9 cellular contexts compared by ENCODE assay signal in genomic region chr13:73913043-73913740, GRCh38.
DNase-seq lines count a peak whose midpoint lies in the region; ATAC-seq and TF ChIP-seq lines count a peak whose summit lies in the region.
"Had no signal": no experiment of that assay in that cellular context is flagged by ENCODE, and none has a peak within 500 bp of the region (broad histone marks: within the 10 kb centered on the region; RNA-seq: fewer than 3 reads in every experiment).

No MANE protein-coding gene starts in this region.

- intact Hi-C loops in ascending aorta (cut with DNase I): no loop called here

- H3K27ac ChIP-seq in ascending aorta: peak overlapping the region; percentile 38 to 39

- no peak overlapping the region for H3K4me3 ChIP-seq in ascending aorta

- ATAC-seq in GM21367 (IDR thresholded peaks at IDR 0.05; ENCODE audit: unreplicated experiment) (peak; percentile 54), HG03469 (IDR thresholded peaks at IDR 0.05; ENCODE audit: unreplicated experiment) (no peak)

- H3K27me3 ChIP-seq in ascending aorta: no peaks in the 10 kb centered on the region

- H3K9me3 ChIP-seq in ascending aorta: no peaks in the 10 kb centered on the region

- H3K36me3 ChIP-seq in ascending aorta: no peaks in the 10 kb centered on the region

- TF ChIP-seq CTCF in ascending aorta (IDR thresholded peaks at IDR 0.05): no peak

- peaks cover 0 to 28% of the 10 kb centered on the region in 2 donors for H3K4me1 ChIP-seq in ascending aorta

- DNase-seq in AG08396 (ENCODE audit: low spot score) (peak; percentile 25), ascending aorta (ENCODE audit: low spot score in 2 of 2) (no peak), left kidney (ENCODE audit: low read depth, low spot score) (peak; percentile 28), NCI-H1105 (lab: John Stamatoyannopoulos, UW) (no peak), iPS-NIHi11 (ENCODE audit: low spot score) (no peak), NCI-H2171 treated with DMSO at 0.1 percent for 48 hours (lab: John Stamatoyannopoulos, UW) (no peak)
- DNase-seq: COR-L47 had no signal

Comparison
In these comparisons a context has a peak if more than half of its experiments do, and no peak if none do; other contexts are left out.
1. DNase-seq: peak in AG08396 (single experiment) and left kidney (single experiment); none in ascending aorta (0 of 2), NCI-H1105 (single experiment), iPS-NIHi11 (single experiment) and NCI-H2171 treated with DMSO at 0.1 percent for 48 hours (single experiment).